1 cellular context compared by ENCODE assay signal in genomic region chr7:123738808-123739207, GRCh38.
TF ChIP-seq lines count a peak whose summit lies in the region.

No MANE protein-coding gene starts in this region.

TF ChIP-seq in HepG2, 621 proteins besides CTCF, POLR2A, EP300 and RAD21:
- no peak for TF ChIP-seq ZNF205 (CRISPR knock-in tag; IDR thresholded peaks at IDR 0.05)
- no peak for TF ChIP-seq HDAC2 (CRISPR knock-in tag; IDR thresholded peaks at IDR 0.05)
- no peak for TF ChIP-seq KLF12 (CRISPR knock-in tag; IDR thresholded peaks at IDR 0.05; ENCODE audit: borderline replicate concordance)
- no peak for TF ChIP-seq GABPB1 (CRISPR knock-in tag; IDR thresholded peaks at IDR 0.05)
- TF ChIP-seq HNF1A (IDR thresholded peaks at IDR 0.05; ENCODE audit: low read depth), result no peak
- no peak for TF ChIP-seq HNF1A (CRISPR knock-in tag; IDR thresholded peaks at IDR 0.05; ENCODE audit: borderline replicate concordance)
- TF ChIP-seq TCF7L2 (IDR thresholded peaks at IDR 0.05; ENCODE audit: low read depth, low read length), result no peak
- no peak for TF ChIP-seq ZNF784 (CRISPR knock-in tag; IDR thresholded peaks at IDR 0.05; ENCODE audit: borderline replicate concordance)
- TF ChIP-seq ZNF609 (CRISPR knock-in tag; IDR thresholded peaks at IDR 0.05; ENCODE audit: borderline replicate concordance), result no peak
